In genomic region chr6:145204258-145204766, GRCh38 we compare ENCODE assay signal across 15 cellular contexts.
DNase-seq lines count a peak whose midpoint lies in the region; ATAC-seq and TF ChIP-seq lines count a peak whose summit lies in the region.
"Had no signal": no experiment of that assay in that cellular context is flagged by ENCODE, and none has a peak within 500 bp of the region (broad histone marks: within the 10 kb centered on the region; RNA-seq: fewer than 3 reads in every experiment).

No MANE protein-coding gene starts in this region.

- H3K79me2 ChIP-seq in SK-N-SH (ENCODE audit: insufficient read depth) = no peaks in the 10 kb centered on the region

- CTCF ChIA-PET in SK-N-SH (lab: Yijun Ruan, JAX) = interaction anchor here (0.9 to 4.9 kb wide), 5 partner anchors 11 to 620 kb away, joined by 3 to 33 read pairs (median 6); no protein-coding TSS in a partner anchor

- no peaks in the 10 kb centered on the region for H3K9me3 ChIP-seq in SK-N-SH
- no peaks in the 10 kb centered on the region for H3K9me3 ChIP-seq in prostate gland

- POLR2A ChIA-PET in SK-N-SH (lab: Yijun Ruan, JAX) = interaction anchor here (0.6 kb wide), 1 partner anchor 9 kb away, joined by 3 read pairs; no protein-coding TSS in a partner anchor

- H3K9ac ChIP-seq in SK-N-SH = no peak overlapping the region

- H4K20me1 ChIP-seq in SK-N-SH (ENCODE audit: insufficient read depth) = no peaks in the 10 kb centered on the region

- TF ChIP-seq CTCF in 22Rv1 (IDR thresholded peaks at IDR 0.05) (no peak), SK-N-SH (IDR thresholded peaks at IDR 0.05) (no peak), fibroblast of villous mesenchyme (IDR thresholded peaks at IDR 0.05; ENCODE audit: insufficient read depth, low read depth, low read length) (no peak), prostate gland (IDR thresholded peaks at IDR 0.05) (no peak)

- no peak overlapping the region for H3K4me2 ChIP-seq in SK-N-SH
- H3K4me2 ChIP-seq: GM23338 had no signal

- intact Hi-C loops in prostate gland (cut with DNase I) = no loop called here

- H3F3A ChIP-seq in SK-N-SH (replicated peaks; ENCODE audit: insufficient read depth) = no peaks in the 10 kb centered on the region

- DNase-seq in SK-N-SH (peak; percentile 12), fibroblast of villous mesenchyme (ENCODE audit: low read depth) (peak; percentile 8), prostate gland (ENCODE audit: low spot score) (no peak), NAMALWA (ENCODE audit: low spot score) (no peak), hippocampal formation (lab: John Stamatoyannopoulos, UW) (no peak)
- DNase-seq: ACHN; C1 segment of cervical spinal cord; CD4-positive, alpha-beta T cell; DMS153; DMS79 treated with DMSO at 0.1 percent for 48 hours; EL; H7 had no signal

- peaks cover 0 to 26% of the 10 kb centered on the region in 2 experiments; a peak in 2 of 4 replicates for H3K4me1 ChIP-seq in SK-N-SH (ENCODE audit: control insufficient read depth in 1 of 2, insufficient read depth in 2 of 2, low read depth in 1 of 2, low read length in 1 of 2)
- no peaks in the 10 kb centered on the region for H3K4me1 ChIP-seq in prostate gland (replicated peaks)

- no peaks in the 10 kb centered on the region for H3K9me2 ChIP-seq in SK-N-SH

- no peak overlapping the region for H2AFZ ChIP-seq in SK-N-SH (ENCODE audit: low read depth)
- H2AFZ ChIP-seq: GM23338 had no signal

- 25% methylated on average over 4 of the region's 4 CpGs for WGBS in SK-N-SH (ENCODE audit: low lambda C conversion rate)
- 73% methylated on average over 4 of the region's 4 CpGs for WGBS in prostate gland

- no peaks in the 10 kb centered on the region for H3K36me3 ChIP-seq in SK-N-SH (replicated peaks in 1 of 2; ENCODE audit: control insufficient read depth in 1 of 2, insufficient read depth in 2 of 2, low read length in 1 of 2)
- no peaks in the 10 kb centered on the region for H3K36me3 ChIP-seq in prostate gland

- ATAC-seq in GM19351 (IDR thresholded peaks at IDR 0.05; ENCODE audit: unreplicated experiment) = no peak
- ATAC-seq: GM23338 had no signal

- H3K27ac ChIP-seq in 22Rv1 = peak overlapping the region; percentile 57
- peak overlapping the region in 1 of 2 experiments; percentile 97; a peak in 2 of 4 replicates for H3K27ac ChIP-seq in SK-N-SH (ENCODE audit: low read depth in 2 of 2, low read length in 1 of 2)
- peak overlapping the region; percentile 21 to 60 for H3K27ac ChIP-seq in prostate gland

- TF ChIP-seq EP300 in SK-N-SH (IDR thresholded peaks at IDR 0.05; ENCODE audit: borderline replicate concordance in 1 of 2, low read depth in 1 of 2, low read length in 1 of 2) = peak in 1 of 2 experiments; percentile 89; a peak in 2 of 4 replicates

- TF ChIP-seq RAD21 in SK-N-SH (IDR thresholded peaks at IDR 0.05; ENCODE audit: low read length) = peak; percentile 24; the same call in 1 of the 2 replicates

- TF ChIP-seq POLR2A in prostate gland (IDR thresholded peaks at IDR 0.05) = no peak

- H3K4me3 ChIP-seq in SK-N-SH (ENCODE audit: low read depth in 2 of 2, low read length in 1 of 2) (no peak overlapping the region), fibroblast of villous mesenchyme (ENCODE audit: low read depth, low read length) (no peak overlapping the region), prostate gland (no peak overlapping the region)
- H3K4me3 ChIP-seq: GM23338 had no signal

- no peaks in the 10 kb centered on the region for H3K27me3 ChIP-seq in SK-N-SH (ENCODE audit: insufficient read depth)
- no peaks in the 10 kb centered on the region for H3K27me3 ChIP-seq in prostate gland (replicated peaks; ENCODE audit: insufficient read depth)

TF ChIP-seq in SK-N-SH, 30 proteins besides CTCF, POLR2A, EP300 and RAD21:
- TF ChIP-seq TEAD4 (IDR thresholded peaks at IDR 0.05; ENCODE audit: borderline replicate concordance, insufficient read depth) (no peak), TCF12 (IDR thresholded peaks at IDR 0.05) (peak; percentile 13; the same call in 1 of the 2 replicates), MXI1 (IDR thresholded peaks at IDR 0.05; ENCODE audit: low read depth, low read length) (peak; percentile 57; the same call in 1 of the 2 replicates), ELF1 (IDR thresholded peaks at IDR 0.05) (no peak), NRF1 (IDR thresholded peaks at IDR 0.05; ENCODE audit: low read depth, low read length) (no peak), GATA2 (CRISPR knock-in tag; IDR thresholded peaks at IDR 0.05) (peak; percentile 69), RCOR1 (IDR thresholded peaks at IDR 0.05; ENCODE audit: low read length) (peak; percentile 38; the same call in 1 of the 2 replicates), FOXJ3 (CRISPR knock-in tag; IDR thresholded peaks at IDR 0.05) (peak; percentile 30; the same call in 1 of the 2 replicates)
TF ChIP-seq in SK-N-SH: peak in this region for 5.

Comparison
In these comparisons a context has a peak if more than half of its experiments do, and no peak if none do; other contexts are left out.
1. DNase-seq: peak in SK-N-SH (single experiment) and fibroblast of villous mesenchyme (single experiment); none in prostate gland (single experiment), NAMALWA (single experiment) and hippocampal formation (0 of 2).